25 cellular contexts compared by ENCODE assay signal in the genomic region with DNA sequence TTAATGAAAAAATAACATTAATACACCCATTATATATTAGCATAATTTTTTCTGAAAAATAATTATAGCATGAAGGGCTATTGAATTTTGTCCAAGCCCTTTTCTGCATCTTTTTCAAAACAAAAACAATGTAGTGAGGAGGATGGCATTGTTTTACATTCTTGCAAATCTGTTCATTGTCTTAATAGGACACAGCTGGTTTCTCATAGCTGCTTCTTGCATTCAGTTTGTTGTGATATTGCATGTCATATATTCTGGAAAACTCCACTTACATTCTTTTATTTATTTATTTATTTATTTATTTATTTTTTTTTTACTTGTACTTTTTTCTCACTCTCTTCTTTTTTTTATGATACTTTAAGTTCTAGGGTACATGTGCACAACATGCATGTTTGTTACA.
DNase-seq lines count a peak whose midpoint lies in the region; FAIRE-seq and TF ChIP-seq lines count a peak whose summit lies in the region.
"Had no signal": no experiment of that assay in that cellular context is flagged by ENCODE, and none has a peak within 500 bp of the region (broad histone marks: within the 10 kb centered on the region; RNA-seq: fewer than 3 reads in every experiment).

No MANE protein-coding gene starts in this region.

- H2BK12ac ChIP-seq in mesenchymal stem cell (ENCODE audit: low read length in 2 of 2), result no peak overlapping the region

- no peaks in the 10 kb centered on the region for H3K27me3 ChIP-seq in Caco-2 (replicated peaks; ENCODE audit: control insufficient read depth, insufficient read depth, low read length)
- no peaks in the 10 kb centered on the region for H3K27me3 ChIP-seq in mesenchymal stem cell (ENCODE audit: control insufficient read depth in 1 of 2, insufficient read depth in 1 of 2, low read length in 2 of 2)
- H3K27me3 ChIP-seq: BLaER1 had no signal

- no peak overlapping the region for H3K23ac ChIP-seq in mesenchymal stem cell (ENCODE audit: low read length in 2 of 2)

- BruUV-seq in Caco-2 (replicated peaks; lab: Mats Ljungman, UMichigan), result no TSS peak

- no peaks in the 10 kb centered on the region for H3K4me1 ChIP-seq in Caco-2
- H3K4me1 ChIP-seq in mesenchymal stem cell (ENCODE audit: control insufficient read depth, insufficient read depth, low read depth, low read length), result peaks cover 5% of the 10 kb centered on the region
- H3K4me1 ChIP-seq: BLaER1 had no signal

- H3K14ac ChIP-seq in mesenchymal stem cell (ENCODE audit: low read length in 2 of 2), result no peak overlapping the region

- H3K27ac ChIP-seq in mesenchymal stem cell (ENCODE audit: low read length, poor library complexity, severe bottlenecking), result no peak overlapping the region
- H3K27ac ChIP-seq: A549, BLaER1, C4-2B had no signal

- no peaks in the 10 kb centered on the region for H3K9me3 Mint-ChIP-seq in Caco-2 (ENCODE audit: unreplicated experiment)
- H3K9me3 Mint-ChIP-seq: CD8-positive, alpha-beta T cell had no signal

- H2BK5ac ChIP-seq in mesenchymal stem cell (ENCODE audit: low read depth, low read length, poor library complexity, severe bottlenecking), result no peak overlapping the region

- no peak for TF ChIP-seq POLR2A in GM12891 (IDR thresholded peaks at IDR 0.05; ENCODE audit: low read depth, low read length)

- H2BK120ac ChIP-seq in mesenchymal stem cell (ENCODE audit: low read depth, low read length), result no peak overlapping the region

- no peak overlapping the region for H2AFZ ChIP-seq in mesenchymal stem cell (ENCODE audit: low read depth, low read length)

- no peak overlapping the region for H2BK15ac ChIP-seq in mesenchymal stem cell (ENCODE audit: low read depth, poor library complexity, severe bottlenecking)

- CTCF ChIA-PET in Caco-2 (lab: Charles Lee), result no interaction called here

- H3K9me3 ChIP-seq in Caco-2, result no peaks in the 10 kb centered on the region
- H3K9me3 ChIP-seq in mesenchymal stem cell (ENCODE audit: control insufficient read depth, low read length), result peaks cover 5% of the 10 kb centered on the region
- H3K9me3 ChIP-seq: A549, BLaER1 had no signal

- intact Hi-C loops in Caco-2 (cut with micrococcal nuclease; ENCODE audit: unreplicated experiment), result no loop called here

- H3K4me3 ChIP-seq in AG10803 (ENCODE audit: low read length) (no peak overlapping the region), Caco-2 (ENCODE audit: low read depth, low read length) (no peak overlapping the region), mesenchymal stem cell (ENCODE audit: insufficient read depth in 1 of 2, low read depth in 1 of 2, low read length in 2 of 2) (no peak overlapping the region)
- H3K4me3 ChIP-seq: A549, BLaER1, GM12878 had no signal

- H3K27ac Mint-ChIP-seq in Caco-2 (ENCODE audit: unreplicated experiment), result no peak overlapping the region
- H3K27ac Mint-ChIP-seq: B cell; CD4-positive, CD25-positive, alpha-beta regulatory T cell; CD8-positive, alpha-beta T cell had no signal

- peaks cover 4% of the 10 kb centered on the region for H3K27me3 Mint-ChIP-seq in Caco-2 (ENCODE audit: insufficient read depth, unreplicated experiment)
- H3K27me3 Mint-ChIP-seq: CD4-positive, CD25-positive, alpha-beta regulatory T cell had no signal

- H3K4me3 Mint-ChIP-seq in Caco-2 (ENCODE audit: unreplicated experiment), result no peak overlapping the region
- H3K4me3 Mint-ChIP-seq: B cell; CD4-positive, CD25-positive, alpha-beta regulatory T cell; CD8-positive, alpha-beta T cell had no signal

- POLR2A ChIA-PET in Caco-2 (lab: Charles Lee), result no interaction called here

- TF ChIP-seq CTCF in AG10803 (conservative IDR thresholded peaks at IDR 0.05; ENCODE audit: low read length) (no peak), Caco-2 (IDR thresholded peaks at IDR 0.05; ENCODE audit: insufficient read depth in 1 of 2, low read depth in 1 of 2, low read length in 1 of 2, severe bottlenecking in 1 of 2, unreplicated experiment in 1 of 2) (no peak)

- FAIRE-seq in endometrium (lab: Jason Lieb, UNC) (peak; percentile 86), GM12891 (lab: Jason Lieb, UNC) (no peak)
- FAIRE-seq: A549, D721Med, GM12878, GM18507, H1 had no signal

- no peak overlapping the region for H3K18ac ChIP-seq in mesenchymal stem cell (ENCODE audit: low read depth in 1 of 2, low read length in 2 of 2)

- H3K79me1 ChIP-seq in mesenchymal stem cell (replicated peaks; ENCODE audit: low read length, poor library complexity, severe bottlenecking), result no peaks in the 10 kb centered on the region

- DNase-seq in AG10803 (ENCODE audit: low read depth) (peak; percentile 83), fibroblast of gingiva (ENCODE audit: low read depth) (peak; percentile 83), occipital lobe (lab: John Stamatoyannopoulos, UW) (no peak), Caco-2 (no peak), GM12891 (ENCODE audit: insufficient read length, low spot score) (no peak), mesenchymal stem cell (no peak)
- DNase-seq: 8988T; ACHN; CD4-positive, CD25-positive, alpha-beta regulatory T cell; CD8-positive, alpha-beta T cell; DMS 273 treated with DMSO at 0.1 percent for 48 hours; DMS79; EL; GDM1; H7; HCEC 1CT had no signal

- no peak overlapping the region for H3K9ac ChIP-seq in mesenchymal stem cell (ENCODE audit: low read length)
- H3K9ac ChIP-seq: BLaER1 had no signal

- H3K36me3 ChIP-seq in Caco-2 (ENCODE audit: control insufficient read depth, insufficient read depth, low read length), result no peaks in the 10 kb centered on the region
- H3K36me3 ChIP-seq in mesenchymal stem cell (ENCODE audit: control insufficient read depth in 1 of 2, insufficient read depth in 2 of 2, low read depth in 1 of 2, low read length in 2 of 2), result no peaks in the 10 kb centered on the region
- H3K36me3 ChIP-seq: BLaER1 had no signal

- H4K91ac ChIP-seq in mesenchymal stem cell (ENCODE audit: low read length), result no peak overlapping the region

- H2AK5ac ChIP-seq in mesenchymal stem cell (ENCODE audit: low read length, severe bottlenecking), result no peak overlapping the region

- H3K36me3 Mint-ChIP-seq in Caco-2 (ENCODE audit: insufficient read depth, unreplicated experiment), result no peaks in the 10 kb centered on the region
- H3K36me3 Mint-ChIP-seq: CD4-positive, CD25-positive, alpha-beta regulatory T cell; CD8-positive, alpha-beta T cell had no signal

- H3K4ac ChIP-seq in mesenchymal stem cell (ENCODE audit: low read depth in 1 of 2, low read length in 2 of 2), result no peak overlapping the region

- peaks cover 7% of the 10 kb centered on the region for H3K4me1 Mint-ChIP-seq in Caco-2 (ENCODE audit: low read depth, unreplicated experiment)
- H3K4me1 Mint-ChIP-seq: CD4-positive, CD25-positive, alpha-beta regulatory T cell had no signal

- no peak overlapping the region for H4K8ac ChIP-seq in mesenchymal stem cell (ENCODE audit: low read length)

- H3K4me2 ChIP-seq in mesenchymal stem cell (ENCODE audit: low read length, poor library complexity, severe bottlenecking), result no peak overlapping the region
- H3K4me2 ChIP-seq: A549, BLaER1 had no signal

TF ChIP-seq in GM12891, 5 proteins besides CTCF, POLR2A, EP300 and RAD21:
- TF ChIP-seq SPI1 (IDR thresholded peaks at IDR 0.05; ENCODE audit: low read depth, low read length), result no peak
- TF ChIP-seq TAF1 (IDR thresholded peaks at IDR 0.05; ENCODE audit: low read depth, low read length), result no peak
- TF ChIP-seq POU2F2 (IDR thresholded peaks at IDR 0.05; ENCODE audit: low read depth, low read length), result no peak
- TF ChIP-seq PAX5 (IDR thresholded peaks at IDR 0.05; ENCODE audit: insufficient read depth, low read length, severe bottlenecking), result no peak
- TF ChIP-seq POLR2AphosphoS5 (IDR thresholded peaks at IDR 0.05; ENCODE audit: low read depth, low read length), result no peak

Comparison
In these comparisons a context has a peak if more than half of its experiments do, and no peak if none do; other contexts are left out.
1. DNase-seq: peak in AG10803 (single experiment) and fibroblast of gingiva (single experiment); none in occipital lobe (single experiment), Caco-2 (0 of 2), GM12891 (single experiment) and mesenchymal stem cell (single experiment).